9 cellular contexts compared by ENCODE assay signal in the genomic region with DNA sequence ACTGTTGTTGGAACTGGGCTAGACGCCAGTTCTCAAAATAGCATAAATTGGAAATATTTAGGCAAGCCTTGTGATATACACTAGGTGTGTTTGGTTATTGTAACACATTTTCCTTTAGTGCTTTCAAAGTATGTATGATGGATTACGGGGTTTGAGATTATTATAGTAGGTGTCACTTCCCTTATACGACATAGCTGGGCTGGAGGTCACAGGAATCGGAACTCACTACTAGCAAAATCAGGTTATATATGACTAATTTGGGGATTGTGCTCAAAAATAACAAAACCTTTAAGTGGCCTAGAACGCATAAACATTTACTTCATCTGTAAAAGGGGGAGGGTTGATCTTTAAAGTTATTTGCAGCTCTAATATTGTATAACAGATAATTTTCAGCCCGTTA.
"Had no signal": no experiment of that assay in that cellular context is flagged by ENCODE, and none has a peak within 500 bp of the region (broad histone marks: within the 10 kb centered on the region; RNA-seq: fewer than 3 reads in every experiment).

No MANE protein-coding gene starts in this region.

- H3K27ac ChIP-seq: GM23248 had no signal

- H3K9ac ChIP-seq: GM23248 had no signal

- H3K36me3 ChIP-seq: HAP-1 had no signal

- H3K4me3 Mint-ChIP-seq: HFFc6 had no signal

- H3K9me3 Mint-ChIP-seq: HFFc6 had no signal

- H3K27ac Mint-ChIP-seq: HFFc6 had no signal

- H3K4me1 ChIP-seq: HAP-1 had no signal

- H2AFZ ChIP-seq: GM23248 had no signal

- ATAC-seq: HCT116, K562 had no signal

- DNase-seq: GM23248, GOT3, H7, HFFc6, IMR-90, KG1 had no signal

- H3K9me3 ChIP-seq: HAP-1 had no signal

- H3K4me3 ChIP-seq: GM23248, HAP-1, K562 had no signal
